In genomic region chr2:6977095-6977777, GRCh38 we compare ENCODE assay signal across 10 cellular contexts.
DNase-seq lines count a peak whose midpoint lies in the region; ATAC-seq, FAIRE-seq and TF ChIP-seq lines count a peak whose summit lies in the region.
"Had no signal": no experiment of that assay in that cellular context is flagged by ENCODE, and none has a peak within 500 bp of the region (broad histone marks: within the 10 kb centered on the region; RNA-seq: fewer than 3 reads in every experiment).

No MANE protein-coding gene starts in this region.

- no peaks in the 10 kb centered on the region for H3K36me3 ChIP-seq in colonic mucosa
- H3K36me3 ChIP-seq: ascending aorta had no signal

- CTCF ChIA-PET in A549 (lab: Yijun Ruan, JAX), result no interaction called here

- no peak overlapping the region for H3K9ac ChIP-seq in colonic mucosa (ENCODE audit: low read depth in 2 of 2, low read length in 2 of 2)

- peak; percentile 32 for FAIRE-seq in A549 (lab: Jason Lieb, UNC)

- H3K27me3 ChIP-seq in colonic mucosa, result no peaks in the 10 kb centered on the region
- H3K27me3 ChIP-seq: ascending aorta had no signal

- TF ChIP-seq CTCF in A549 (IDR thresholded peaks at IDR 0.05) (no peak), colonic mucosa (IDR thresholded peaks at IDR 0.05) (no peak)

- TF ChIP-seq POLR2A in A549 (IDR thresholded peaks at IDR 0.05; ENCODE audit: low read length), result no peak

- POLR2A ChIA-PET in A549 (lab: Yijun Ruan, JAX), result no interaction called here

- in situ Hi-C loops in ACHN (cut with HindIII; ENCODE audit: low pct_ligation_motif_present, low pct_unique_long_range_greater_than_20kb, low sequenced_read_pairs), result no loop called here

- H3K4me3 ChIP-seq in A549 (no peak overlapping the region), colonic mucosa (no peak overlapping the region)
- H3K4me3 ChIP-seq: ascending aorta had no signal

- intact Hi-C loops in colonic mucosa (cut with DNase I), result no loop called here

- DNase-seq in A549 (ENCODE audit: low read depth in 1 of 2, low spot score in 1 of 2) (peak in 1 of 2 experiments; percentile 9), NCI-H2196 (lab: John Stamatoyannopoulos, UW; ENCODE audit: unreplicated experiment) (peak; percentile 46), colonic mucosa (peak; percentile 55), medulla oblongata (ENCODE audit: extremely low spot score) (peak; percentile 84), germinal center (ENCODE audit: low spot score) (no peak), ACHN (no peak)
- DNase-seq in stimulated activated naive CD4-positive, alpha-beta T cell treated with Interleukin-2 at 50 U/mL for 16 hours (lab: John Stamatoyannopoulos, UW), result no peak
- DNase-seq: activated CD4-positive, alpha-beta T cell treated with anti-CD3 and anti-CD28 coated beads, Interleukin-2, amount 50 U/mL, for 1 hour had no signal

- TF ChIP-seq EP300 in A549 (IDR thresholded peaks at IDR 0.05), result no peak

- ATAC-seq in A549 (peak in 1 of 2 experiments; percentile 70; a peak in 2 of 6 replicates), HG03159 (IDR thresholded peaks at IDR 0.05; ENCODE audit: unreplicated experiment) (no peak)

- H3K27ac ChIP-seq in A549 (no peak overlapping the region), colonic mucosa (peak overlapping the region; percentile 16)
- H3K27ac ChIP-seq: ascending aorta had no signal

- WGBS in A549 (ENCODE audit: missing lambda C conversion rate), result 42% methylated on average over 9 of the region's 9 CpGs

- peak overlapping the region; percentile 53 for H3K4me2 ChIP-seq in A549

- peaks cover 23% of the 10 kb centered on the region for H3K4me1 ChIP-seq in A549
- no peaks in the 10 kb centered on the region for H3K4me1 ChIP-seq in colonic mucosa
- H3K4me1 ChIP-seq: ascending aorta had no signal

- H3K9me3 ChIP-seq in A549 (peaks cover 4% of the 10 kb centered on the region; the same call in 2 of the 3 replicates), colonic mucosa (no peaks in the 10 kb centered on the region)
- H3K9me3 ChIP-seq: ascending aorta had no signal

- no peak for TF ChIP-seq RAD21 in A549 (conservative IDR thresholded peaks at IDR 0.05 in 1 of 2, IDR thresholded peaks at IDR 0.05 in 1 of 2)

TF ChIP-seq in A549, 52 proteins besides CTCF, POLR2A, EP300 and RAD21:
- no peak for TF ChIP-seq BHLHE40 (IDR thresholded peaks at IDR 0.05; ENCODE audit: low read depth, low read length)
- no peak for TF ChIP-seq NPAS2 (CRISPR knock-in tag; IDR thresholded peaks at IDR 0.05; ENCODE audit: borderline replicate concordance)
- TF ChIP-seq JUNB (IDR thresholded peaks at IDR 0.05), result no peak
- no peak for TF ChIP-seq MAFK (IDR thresholded peaks at IDR 0.05; ENCODE audit: partially characterized antibody)
- TF ChIP-seq ATOH8 (CRISPR knock-in tag; IDR thresholded peaks at IDR 0.05; ENCODE audit: low read depth), result no peak
- TF ChIP-seq EHMT2 (IDR thresholded peaks at IDR 0.05; ENCODE audit: low read depth), result no peak
- TF ChIP-seq NFE2L2 (conservative IDR thresholded peaks at IDR 0.05; ENCODE audit: low read length), result no peak
- TF ChIP-seq ELK1 (IDR thresholded peaks at IDR 0.05; ENCODE audit: low read depth, low read length), result no peak
- TF ChIP-seq POLR2AphosphoS2 (conservative IDR thresholded peaks at IDR 0.05; ENCODE audit: low read length), result no peak
- TF ChIP-seq FOXS1 (CRISPR knock-in tag; IDR thresholded peaks at IDR 0.05), result no peak
- TF ChIP-seq NR3C1 (IDR thresholded peaks at IDR 0.05), result no peak
- TF ChIP-seq, protein P1, sequence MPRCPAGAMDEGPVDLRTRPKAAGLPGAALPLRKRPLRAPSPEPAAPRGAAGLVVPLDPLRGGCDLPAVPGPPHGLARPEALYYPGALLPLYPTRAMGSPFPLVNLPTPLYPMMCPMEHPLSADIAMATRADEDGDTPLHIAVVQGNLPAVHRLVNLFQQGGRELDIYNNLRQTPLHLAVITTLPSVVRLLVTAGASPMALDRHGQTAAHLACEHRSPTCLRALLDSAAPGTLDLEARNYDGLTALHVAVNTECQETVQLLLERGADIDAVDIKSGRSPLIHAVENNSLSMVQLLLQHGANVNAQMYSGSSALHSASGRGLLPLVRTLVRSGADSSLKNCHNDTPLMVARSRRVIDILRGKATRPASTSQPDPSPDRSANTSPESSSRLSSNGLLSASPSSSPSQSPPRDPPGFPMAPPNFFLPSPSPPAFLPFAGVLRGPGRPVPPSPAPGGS (IDR thresholded peaks at IDR 0.05), result no peak
- no peak for TF ChIP-seq KDM1A (IDR thresholded peaks at IDR 0.05; ENCODE audit: low read depth)
- no peak for TF ChIP-seq RFX5 (IDR thresholded peaks at IDR 0.05)
- TF ChIP-seq REST (IDR thresholded peaks at IDR 0.05), result no peak
- TF ChIP-seq CHD4 (IDR thresholded peaks at IDR 0.05; ENCODE audit: borderline replicate concordance), result no peak
- TF ChIP-seq HOXA7 (CRISPR knock-in tag; IDR thresholded peaks at IDR 0.05), result no peak
- TF ChIP-seq RCOR1 (IDR thresholded peaks at IDR 0.05; ENCODE audit: low read depth, low read length), result no peak

Comparison
In these comparisons a context has a peak if more than half of its experiments do, and no peak if none do; other contexts are left out.
1. DNase-seq: peak in NCI-H2196 (single experiment), colonic mucosa (single experiment) and medulla oblongata (single experiment); none in germinal center (single experiment), stimulated activated naive CD4-positive, alpha-beta T cell treated with Interleukin-2 at 50 U/mL for 16 hours (single experiment) and ACHN (single experiment).